In the genomic region with DNA sequence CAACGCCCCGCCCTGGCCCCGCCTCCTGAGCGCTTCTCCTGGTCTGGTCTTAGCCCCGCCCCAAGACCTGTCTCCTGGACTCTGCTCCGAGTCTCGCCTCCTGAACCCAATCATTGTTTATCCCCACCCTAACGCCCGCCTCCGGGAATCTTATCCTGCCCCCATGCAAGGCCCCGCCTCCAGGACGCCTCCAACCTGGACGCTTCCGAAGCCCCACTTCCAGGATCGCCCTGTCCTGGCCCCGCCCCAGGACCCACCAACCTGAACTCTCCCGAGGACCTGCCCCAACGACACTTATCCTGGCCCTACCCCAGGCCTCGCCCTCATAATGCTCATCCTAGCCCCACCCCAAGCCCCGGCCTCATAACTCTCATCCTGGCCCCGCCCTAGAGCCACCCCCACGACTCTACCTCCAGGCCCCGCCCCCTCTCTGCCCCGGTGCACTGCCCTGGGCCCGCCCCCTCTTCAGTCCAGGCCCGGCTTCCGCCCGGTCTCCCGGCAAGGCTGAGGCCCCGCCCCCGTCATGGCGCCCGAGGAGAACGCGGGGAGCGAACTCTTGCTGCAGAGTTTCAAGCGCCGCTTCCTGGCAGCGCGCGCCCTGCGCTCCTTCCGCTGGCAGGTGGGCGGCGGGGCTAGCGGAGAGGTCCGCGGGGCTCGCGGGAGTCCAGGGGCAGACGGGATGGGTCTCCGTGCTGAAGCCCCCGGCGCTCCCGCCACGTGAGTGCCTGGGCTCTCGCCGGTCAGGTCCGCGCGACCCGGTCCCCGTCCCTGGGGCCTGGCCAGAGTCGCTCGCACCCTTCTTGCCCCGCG, we compare ENCODE assay signal across 7 cellular contexts.
DNase-seq lines count a peak whose midpoint lies in the region; ATAC-seq and TF ChIP-seq lines count a peak whose summit lies in the region.

No MANE protein-coding gene starts in this region.

- TF ChIP-seq CTCF in retinal pigment epithelial cell (conservative IDR thresholded peaks at IDR 0.05; ENCODE audit: low read depth, low read length) = no peak

- ATAC-seq in GM18505 (IDR thresholded peaks at IDR 0.05; ENCODE audit: unreplicated experiment) (peak; percentile 96), HG02943 (IDR thresholded peaks at IDR 0.05; ENCODE audit: low read depth, unreplicated experiment) (peak; percentile 92)

- DNase-seq in NCI-H187 treated with DMSO at 0.1 percent for 48 hours (lab: John Stamatoyannopoulos, UW) (peak; percentile 95), T-helper 9 cell (peak; percentile 97), astrocyte of the hippocampus (ENCODE audit: low read depth, low spot score) (peak; percentile 99), hypothalamus (lab: John Stamatoyannopoulos, UW) (peak; percentile 67 to 99 (median 95)), retinal pigment epithelial cell (ENCODE audit: low read depth) (peak; percentile 94)

- H3K4me3 ChIP-seq in retinal pigment epithelial cell (ENCODE audit: low read length) = peak overlapping the region; percentile 54

- peak; percentile 79 for TF ChIP-seq POLR2A in GM18505 (IDR thresholded peaks at IDR 0.05; ENCODE audit: borderline replicate concordance, extremely low read depth, insufficient read depth, insufficient read length)

Comparison
In these comparisons a context has a peak if more than half of its experiments do, and no peak if none do; other contexts are left out.
1. Peak in every context shown above with its lines: DNase-seq, ATAC-seq and H3K4me3 ChIP-seq.